ENCODE assay signal across 33 cellular contexts in the genomic region with DNA sequence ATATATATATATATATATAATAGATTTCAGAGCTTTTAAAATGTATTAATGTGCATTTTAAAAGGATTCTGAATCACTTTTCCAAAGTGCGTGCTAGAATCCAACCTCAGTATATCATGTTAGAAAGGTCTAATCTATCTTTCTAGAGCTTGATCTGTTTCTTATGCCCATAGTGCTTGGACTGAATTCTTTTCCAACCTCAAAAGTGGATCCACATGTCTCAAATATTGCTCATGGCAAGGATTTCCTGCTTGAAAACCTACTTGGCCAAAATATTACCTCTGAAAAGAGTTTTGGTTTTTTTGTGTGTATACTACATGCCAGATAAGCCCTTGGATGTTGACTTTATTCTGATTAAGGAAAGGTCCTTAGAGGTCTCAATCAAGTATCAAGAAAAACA. TPM values are rescaled to one million over a fixed set of nuclear protein-coding genes. Genes with fewer than 3 reads are reported as not detected.
"Had no signal": no experiment of that assay in that cellular context is flagged by ENCODE, and none has a peak within 500 bp of the region (broad histone marks: within the 10 kb centered on the region; RNA-seq: fewer than 3 reads in every experiment).

No MANE protein-coding gene starts in this region.

- H3K9me3 Mint-ChIP-seq: activated B cell treated with CpG ODN at 0.5 μM for 24 hours; activated T-helper 1 cell treated with anti-CD3 and anti-CD28 coated beads, Interleukin-12 subunit alpha, Interleukin-12 subunit beta, Interleukin-2, Interleukin-4 antibody, amounts not matched to agents 30 ng/mL and 10 ng/mL and 1 ng/mL, durations not matched to agents 14 hours and 24 hours and 36 hours; T-helper 2 cell treated with Interferon-gamma antibody and Interleukin-4, amounts not matched to agents 5 μg/mL and 100 μg/mL, for 36 hours had no signal

- H3K4me1 Mint-ChIP-seq: activated B cell treated with CpG ODN at 0.5 μM for 24 hours; activated naive CD4-positive, alpha-beta T cell treated with anti-CD3 and anti-CD28 coated beads, Interleukin-2, amount 50 U/mL, for 24 hours; activated naive CD8-positive, alpha-beta T cell treated with anti-CD3 and anti-CD28 coated beads for 36 hours; activated naive CD8-positive, alpha-beta T cell treated with anti-CD3 and anti-CD28 coated beads, Interleukin-2, amount 50 U/mL, for 24 hours; brain; T-helper 17 cell had no signal

- H3K36me3 Mint-ChIP-seq: activated naive CD4-positive, alpha-beta T cell treated with anti-CD3 and anti-CD28 coated beads, Interleukin-2, amount 50 U/mL, for 24 hours; activated naive CD8-positive, alpha-beta T cell treated with anti-CD3 and anti-CD28 coated beads for 36 hours; brain had no signal

- H3K27ac Mint-ChIP-seq: activated B cell treated with CpG ODN at 0.5 μM for 24 hours; activated CD8-positive, alpha-beta T cell treated with anti-CD3 and anti-CD28 coated beads for 36 hours; activated naive CD4-positive, alpha-beta T cell treated with anti-CD3 and anti-CD28 coated beads for 36 hours; activated naive CD4-positive, alpha-beta T cell treated with anti-CD3 and anti-CD28 coated beads, Interleukin-2, amount 50 U/mL, for 24 hours; activated naive CD8-positive, alpha-beta T cell treated with anti-CD3 and anti-CD28 coated beads for 36 hours; activated naive CD8-positive, alpha-beta T cell treated with anti-CD3 and anti-CD28 coated beads, Interleukin-2, amount 50 U/mL, for 24 hours; activated T-helper 1 cell treated with anti-CD3 and anti-CD28 coated beads, Interleukin-12 subunit alpha, Interleukin-12 subunit beta, Interleukin-2, Interleukin-4 antibody, amounts not matched to agents 30 ng/mL and 10 ng/mL and 1 ng/mL, durations not matched to agents 14 hours and 24 hours and 36 hours; activated T-helper 2 cell treated with anti-CD3 and anti-CD28 coated beads, Interferon-gamma antibody, Interleukin-2, Interleukin-4, amounts not matched to agents 10 μg/mL and 5 μg/mL and 100 μg/mL, durations not matched to agents 14 hours and 24 hours and 36 hours; brain; effector memory CD8-positive, alpha-beta T cell; T-helper 17 cell; T-helper 2 cell treated with Interferon-gamma antibody and Interleukin-4, amounts not matched to agents 5 μg/mL and 100 μg/mL, for 36 hours had no signal

- H3K4me3 ChIP-seq: ascending aorta, breast epithelium, cardiac muscle cell, esophagus muscularis mucosa, gastrocnemius medialis, heart left ventricle had no signal

- DNase-seq: activated B cell treated with CpG ODN at 0.5 μM for 24 hours; activated CD4-positive, alpha-beta T cell treated with anti-CD3 and anti-CD28 coated beads for 48 hours; activated CD4-positive, alpha-beta T cell treated with anti-CD3 and anti-CD28 coated beads, Interleukin-2, amount 50 U/mL, for 1 hour; activated CD4-positive, alpha-beta T cell treated with anti-CD3 and anti-CD28 coated beads, Interleukin-2, amount 50 U/mL, for 48 hours; activated CD8-positive, alpha-beta memory T cell treated with anti-CD3 and anti-CD28 coated beads for 24 hours; activated CD8-positive, alpha-beta T cell treated with anti-CD3 and anti-CD28 coated beads for 36 hours; activated effector memory CD4-positive, alpha-beta T cell treated with anti-CD3 and anti-CD28 coated beads, Interleukin-2, amount 50 U/mL, for 16 hours; activated naive CD4-positive, alpha-beta T cell treated with anti-CD3 and anti-CD28 coated beads for 36 hours; activated naive CD8-positive, alpha-beta T cell treated with anti-CD3 and anti-CD28 coated beads for 36 hours; activated naive CD8-positive, alpha-beta T cell treated with anti-CD3 and anti-CD28 coated beads, Interleukin-2, amount 50 U/mL, for 24 hours; activated T-cell treated with anti-CD3 and anti-CD28 coated beads, Interleukin-2, amount 50 U/mL, for 48 hours; central memory CD4-positive, alpha-beta T cell; cortex of kidney; dermis blood vessel endothelial cell; effector CD4-positive, alpha-beta T cell; effector memory CD8-positive, alpha-beta T cell; erythroblast; gastrocnemius medialis; glutamatergic neuron; heart left ventricle; T-helper 1 cell; T-helper 17 cell; T1000; WERI-Rb-1 had no signal

- H3K27me3 ChIP-seq: ascending aorta, gastrocnemius medialis had no signal

- H3K9me3 ChIP-seq: ascending aorta, breast epithelium, esophagus muscularis mucosa, gastrocnemius medialis had no signal

- H3K4me3 Mint-ChIP-seq: activated B cell treated with CpG ODN at 0.5 μM for 24 hours; activated CD8-positive, alpha-beta T cell treated with anti-CD3 and anti-CD28 coated beads for 36 hours; activated naive CD4-positive, alpha-beta T cell treated with anti-CD3 and anti-CD28 coated beads for 36 hours; activated naive CD4-positive, alpha-beta T cell treated with anti-CD3 and anti-CD28 coated beads, Interleukin-2, amount 50 U/mL, for 24 hours; activated naive CD8-positive, alpha-beta T cell treated with anti-CD3 and anti-CD28 coated beads for 36 hours; activated naive CD8-positive, alpha-beta T cell treated with anti-CD3 and anti-CD28 coated beads, Interleukin-2, amount 50 U/mL, for 24 hours; activated T-helper 1 cell treated with anti-CD3 and anti-CD28 coated beads, Interleukin-12 subunit alpha, Interleukin-12 subunit beta, Interleukin-2, Interleukin-4 antibody, amounts not matched to agents 30 ng/mL and 10 ng/mL and 1 ng/mL, durations not matched to agents 14 hours and 24 hours and 36 hours; brain; effector memory CD8-positive, alpha-beta T cell; T-helper 17 cell; T-helper 2 cell treated with Interferon-gamma antibody and Interleukin-4, amounts not matched to agents 5 μg/mL and 100 μg/mL, for 36 hours had no signal

- H3K36me3 ChIP-seq: ascending aorta, breast epithelium, cardiac muscle cell, esophagus muscularis mucosa, gastrocnemius medialis, heart left ventricle, WERI-Rb-1 had no signal

- H3K4me1 ChIP-seq: ascending aorta, breast epithelium, esophagus muscularis mucosa, gastrocnemius medialis, heart left ventricle had no signal

- H3K27me3 Mint-ChIP-seq: activated B cell treated with CpG ODN at 0.5 μM for 24 hours; activated naive CD8-positive, alpha-beta T cell treated with anti-CD3 and anti-CD28 coated beads for 36 hours; activated naive CD8-positive, alpha-beta T cell treated with anti-CD3 and anti-CD28 coated beads, Interleukin-2, amount 50 U/mL, for 24 hours; effector memory CD8-positive, alpha-beta T cell; T-helper 17 cell had no signal

RNA-seq across cellular contexts. Expression of gene SLC6A15, which starts 16.9 kb away (rescaled TPM):
- polyA plus RNA-seq: heart left ventricle had no signal
